ENCODE assay signal across 7 cellular contexts in the genomic region with DNA sequence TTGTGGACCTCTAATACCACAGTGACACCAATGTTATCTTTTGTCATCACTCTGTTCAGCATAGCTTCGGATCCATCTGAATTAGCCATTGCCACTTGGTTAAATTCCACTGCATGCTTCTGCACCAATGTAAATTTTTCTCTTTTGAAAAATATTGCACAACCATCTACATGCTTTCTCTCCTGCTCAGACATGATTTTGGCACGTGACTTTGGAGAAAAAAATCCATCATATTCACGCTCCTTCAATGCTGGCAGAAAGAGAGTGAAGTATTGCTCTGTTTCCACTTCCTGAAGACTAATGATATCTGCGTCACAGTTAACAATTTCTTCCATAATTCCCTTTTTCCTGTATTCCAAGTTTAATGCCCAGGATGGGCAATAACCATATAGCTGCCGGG. TPM values are rescaled to one million over a fixed set of nuclear protein-coding genes. Genes with fewer than 3 reads are reported as not detected.
A peak's percentile ranks its signal among the peaks of the same experiment; 100 is the strongest.
DNase-seq lines count a peak whose midpoint lies in the region; ATAC-seq, FAIRE-seq and TF ChIP-seq lines count a peak whose summit lies in the region.
"Not testable (repeated sequence)": the region's sequence is repeated elsewhere in the genome, so short reads cannot be mapped to it uniquely, and the experiment has no call there.

No MANE protein-coding gene starts in this region.

- H3K4me2 ChIP-seq in PC-9 (peak overlapping the region; percentile 62), K562 (ENCODE audit: insufficient read depth, low read length) (0 out of 2 replicates have a peak overlapping the region, but pooled peaks have one; percentile 27)

- not testable (repeated sequence) for TF ChIP-seq RAD21 in K562 (CRISPR knock-in tag; conservative IDR thresholded peaks at IDR 0.05 in 1 of 2, IDR thresholded peaks at IDR 0.05 in 1 of 2)

- H3K36me3 ChIP-seq in PC-9 (ENCODE audit: low read depth); K562 (ENCODE audit: control insufficient read depth, insufficient read depth, low read length); lower lobe of right lung; gastrocnemius medialis: not testable (repeated sequence)

- not testable (repeated sequence) for H3K9me2 ChIP-seq in PC-9 (ENCODE audit: insufficient read depth)

- in situ Hi-C loops in K562 (cut with MboI); gastrocnemius medialis (cut with MboI; ENCODE audit: low sequenced_read_pairs in 4 of 4): not testable (repeated sequence)

- not testable (repeated sequence) for H3K9ac ChIP-seq in K562 (ENCODE audit: insufficient read depth in 1 of 2, low read depth in 2 of 2, low read length in 2 of 2)

- ATAC-seq in K562, lower lobe of right lung, gastrocnemius medialis: not testable (repeated sequence)
- ATAC-seq in foreskin keratinocyte, result peak; percentile 26

- not testable (repeated sequence) for H3K27me3 ChIP-seq in PC-9 (ENCODE audit: insufficient read depth, low read depth); K562 (ENCODE audit: control insufficient read depth in 2 of 2, insufficient read depth in 2 of 2, low read length in 2 of 2); foreskin keratinocyte; lower lobe of right lung (ENCODE audit: low read depth); gastrocnemius medialis

- H3K79me2 ChIP-seq in PC-9 (ENCODE audit: low read depth); K562 (ENCODE audit: control insufficient read depth, insufficient read depth, low read length): not testable (repeated sequence)

- not testable (repeated sequence) for TF ChIP-seq CTCF in PC-9 (conservative IDR thresholded peaks at IDR 0.05); K562 (IDR thresholded peaks at IDR 0.05 in 2 of 3, conservative IDR thresholded peaks at IDR 0.05 in 1 of 3; ENCODE audit: insufficient read depth in 2 of 3, low read depth in 1 of 3, low read length in 3 of 3); epithelial cell of esophagus (IDR thresholded peaks at IDR 0.05; ENCODE audit: insufficient read depth, low read depth, low read length, missing control alignments); foreskin keratinocyte (conservative IDR thresholded peaks at IDR 0.05); lower lobe of right lung (IDR thresholded peaks at IDR 0.05); gastrocnemius medialis (IDR thresholded peaks at IDR 0.05 in 4 of 5, conservative IDR thresholded peaks at IDR 0.05 in 1 of 5)

- POLR2A ChIA-PET in PC-9 (lab: Charles Lee; ENCODE audit: unreplicated experiment), result not testable (repeated sequence)
- POLR2A ChIA-PET in K562 (lab: Yijun Ruan, JAX), result interaction anchor here (0.6 kb wide), 1 partner anchor 442 kb away, joined by 3 read pairs; no protein-coding TSS in a partner anchor

- not testable (repeated sequence) for H3K27ac ChIP-seq in PC-9; K562 (ENCODE audit: extremely low read depth, low read depth, low read length)
- H3K27ac ChIP-seq in foreskin keratinocyte, result peak overlapping the region; percentile 44
- peak overlapping the region; percentile 0 for H3K27ac ChIP-seq in lower lobe of right lung
- peak overlapping the region in 1 of 4 donors; percentile 10 for H3K27ac ChIP-seq in gastrocnemius medialis

- not testable (repeated sequence) for H3K4me3 ChIP-seq in PC-9; K562; epithelial cell of esophagus (ENCODE audit: low read length)
- H3K4me3 ChIP-seq in lower lobe of right lung (peak overlapping the region; percentile 36), gastrocnemius medialis (peak overlapping the region in 3 of 4 donors; percentile 24 to 50 (median 31))

- TF ChIP-seq POLR2A in K562 (conservative IDR thresholded peaks at IDR 0.05); gastrocnemius medialis (IDR thresholded peaks at IDR 0.05): not testable (repeated sequence)

- BruUV-seq in PC-9 (replicated peaks; lab: Mats Ljungman, UMichigan); K562 (replicated peaks; lab: Mats Ljungman, UMichigan): not testable (repeated sequence)

- FAIRE-seq in K562 (lab: Jason Lieb, UNC), result not testable (repeated sequence)

- not testable (repeated sequence) for H3K9me3 ChIP-seq in PC-9 (ENCODE audit: insufficient read depth, low read depth); K562 (replicated peaks; ENCODE audit: control insufficient read depth, insufficient read depth, low read depth, low read length); lower lobe of right lung; gastrocnemius medialis

- H2AFZ ChIP-seq in PC-9; K562 (ENCODE audit: low read depth, low read length): not testable (repeated sequence)

- not testable (repeated sequence) for H3K9me1 ChIP-seq in K562 (ENCODE audit: control insufficient read depth, insufficient read depth, low read length)

- DNase-seq in EH (ENCODE audit: low read depth) (peak; percentile 64), epithelial cell of esophagus (ENCODE audit: low read depth) (peak; percentile 65), foreskin keratinocyte (peak; percentile 34 to 73)
- not testable (repeated sequence) for DNase-seq in PC-9; K562 (ENCODE audit: extremely low read depth in 1 of 4, low spot score in 3 of 4); lower lobe of right lung; gastrocnemius medialis

- H3K4me1 ChIP-seq in PC-9 (replicated peaks; ENCODE audit: insufficient read depth), result peaks cover 21% of the 10 kb centered on the region
- H3K4me1 ChIP-seq in K562 (replicated peaks in 1 of 2; ENCODE audit: control insufficient read depth in 2 of 2, insufficient read depth in 2 of 2, low read length in 2 of 2); foreskin keratinocyte; lower lobe of right lung; gastrocnemius medialis: not testable (repeated sequence)

- CTCF ChIA-PET in PC-9 (lab: Charles Lee); K562 (lab: Yijun Ruan, JAX; ENCODE audit: low intra/inter-chr PET ratio): not testable (repeated sequence)

- TF ChIP-seq EP300 in K562 (IDR thresholded peaks at IDR 0.05; ENCODE audit: low read length), result not testable (repeated sequence)

- intact Hi-C loops in PC-9 (cut with micrococcal nuclease; ENCODE audit: unreplicated experiment); K562 (cut with micrococcal nuclease); lower lobe of right lung (cut with DNase I); gastrocnemius medialis (cut with DNase I; ENCODE audit: low total_unique reads): not testable (repeated sequence)

- not testable (repeated sequence) for H4K20me1 ChIP-seq in PC-9 (ENCODE audit: insufficient read depth); K562 (replicated peaks; ENCODE audit: control insufficient read depth, insufficient read depth, low read length)

- WGBS in K562 (ENCODE audit: insufficient coverage, low coverage, missing lambda C conversion rate), result 44% methylated on average over 5 of the region's 5 CpGs

- H3F3A ChIP-seq in PC-9 (ENCODE audit: insufficient read depth, low read depth), result peaks cover 11% of the 10 kb centered on the region

TF ChIP-seq in K562, 482 proteins besides CTCF, POLR2A, EP300 and RAD21:
- TF ChIP-seq CEBPB (tag; IDR thresholded peaks at IDR 0.05) (peak; percentile 80), CEBPG (tag; conservative IDR thresholded peaks at IDR 0.05 in 1 of 2, IDR thresholded peaks at IDR 0.05 in 1 of 2) (peak; percentile 25 to 62; a peak in 3 of 4 replicates)
- not testable (repeated sequence) for TF ChIP-seq CEBPG (CRISPR knock-in tag; IDR thresholded peaks at IDR 0.05)

RNA-seq across cellular contexts. Expression of a gene that starts 13.0 kb away (rescaled TPM):
- total RNA-seq in PC-9 (2021) (17.8 and 24.5 TPM in 2 replicates), K562 (2014; rRNA removed) (13.0 and 15.2 TPM in 2 replicates), K562 (2014; rRNA removed; fragmentation: Illumina TruSeq; extraction: Trizol) (20.0 and 24.2 TPM in 2 replicates), K562 (2015; rRNA removed; fragmentation: Illumina TruSeq; extraction: Trizol) (20.8 and 22.6 TPM in 2 replicates), K562 (2021) (21.6 and 22.1 TPM in 2 replicates), foreskin keratinocyte (24.8 and 40.2 TPM in 2 replicates), lower lobe of right lung (16.5 TPM), gastrocnemius medialis (100 to 1,000 TPM in 3 of 4 donors, 10 to 100 TPM in 1; 45.4 to 475 (median 205) TPM)
- 13.0 and 37.1 TPM in 2 replicates for total RNA-seq in K562 (2011; cell fraction: chromatin; rRNA removed; ENCODE audit: low replicate concordance)
- total RNA-seq in K562 (2011; cell fraction: nucleolus; rRNA removed), result 5.2 and 10.1 TPM in 2 replicates
- 16.2 and 17.3 TPM in 2 replicates for total RNA-seq in K562 (2011; cell fraction: nucleoplasm; rRNA removed)
- polyA plus RNA-seq in K562 (2011; rRNA removed) (12.5 and 17.3 TPM in 2 replicates), K562 (2014; fragmentation: Illumina TruSeq; extraction: Trizol) (18.7 and 23.7 TPM in 2 replicates), K562 (2014; fragmentation: Nextera tagmentation; extraction: Ambion mirVana) (10 to 100 TPM in 1 of 2 experiments, 1 to 10 TPM in 1; 7.2 to 12.2 TPM), K562 (2014; rRNA removed) (12.4 and 12.9 TPM in 2 replicates), foreskin keratinocyte (3.9 and 7.8 TPM in 2 replicates)
- polyA plus RNA-seq in K562 (2011; cell fraction: cytosol; rRNA removed), result 4.1 and 5.5 TPM in 2 replicates
- polyA plus RNA-seq in K562 (2011; cell fraction: nucleus; rRNA removed), result 6.9 and 9.1 TPM in 2 replicates
- 12.3 and 28.7 TPM in 2 replicates for polyA plus RNA-seq in K562 (2012)
- 26.9 and 27.0 TPM in 2 replicates for polyA minus RNA-seq in K562 (2011; rRNA and poly(A)+ RNA removed)
- polyA minus RNA-seq in K562 (2011; cell fraction: cytosol; rRNA and poly(A)+ RNA removed), result 6.6 and 8.8 TPM in 2 replicates
- 9.3 and 16.9 TPM in 2 replicates for polyA minus RNA-seq in K562 (2011; cell fraction: nucleus; rRNA and poly(A)+ RNA removed)
